Comparison of ENCODE assay signal across 11 cellular contexts in genomic region chr17:68377771-68378201, GRCh38.
DNase-seq lines count a peak whose midpoint lies in the region; ATAC-seq and TF ChIP-seq lines count a peak whose summit lies in the region.
"Had no signal": no experiment of that assay in that cellular context is flagged by ENCODE, and none has a peak within 500 bp of the region (broad histone marks: within the 10 kb centered on the region; RNA-seq: fewer than 3 reads in every experiment).

No MANE protein-coding gene starts in this region.

- no peaks in the 10 kb centered on the region for H3K4me1 ChIP-seq in mammary epithelial cell (ENCODE audit: insufficient read depth, low read length)
- H3K4me1 ChIP-seq in muscle layer of colon (ENCODE audit: insufficient read depth, low read length): peaks cover 13% of the 10 kb centered on the region
- peaks cover 0 to 28% (median 19%) of the 10 kb centered on the region in 4 donors for H3K4me1 ChIP-seq in tibial nerve

- no peaks in the 10 kb centered on the region for H3K79me2 ChIP-seq in mammary epithelial cell (ENCODE audit: insufficient read depth, low read length)

- no peak overlapping the region for H3K9ac ChIP-seq in mammary epithelial cell (ENCODE audit: insufficient read depth, low read length)
- H3K9ac ChIP-seq in muscle layer of colon (ENCODE audit: low read length): no peak overlapping the region

- no peak for TF ChIP-seq EP300 in tibial nerve (IDR thresholded peaks at IDR 0.05)

- no peaks in the 10 kb centered on the region for H4K20me1 ChIP-seq in mammary epithelial cell (ENCODE audit: insufficient read depth, low read length)

- H3K27me3 ChIP-seq in mammary epithelial cell (ENCODE audit: insufficient read depth, low read length) (no peaks in the 10 kb centered on the region), muscle layer of colon (ENCODE audit: control insufficient read depth in 1 of 2, insufficient read depth in 2 of 2, low read length in 2 of 2) (no peaks in the 10 kb centered on the region), tibial nerve (no peaks in the 10 kb centered on the region)

- H3K9me3 Mint-ChIP-seq in MCF 10A (ENCODE audit: unreplicated experiment): no peaks in the 10 kb centered on the region
- H3K9me3 Mint-ChIP-seq: neural crest cell had no signal

- H3K36me3 Mint-ChIP-seq in MCF 10A (ENCODE audit: insufficient read depth, unreplicated experiment): no peaks in the 10 kb centered on the region

- H3K36me3 ChIP-seq in mammary epithelial cell (ENCODE audit: insufficient read depth, low read length): no peaks in the 10 kb centered on the region
- no peaks in the 10 kb centered on the region for H3K36me3 ChIP-seq in muscle layer of colon (ENCODE audit: insufficient read depth, low read length)
- H3K36me3 ChIP-seq in tibial nerve: no peaks in the 10 kb centered on the region

- DNase-seq in MCF 10A (ENCODE audit: unreplicated experiment) (no peak), mammary epithelial cell (no peak), tibial nerve (ENCODE audit: low spot score in 2 of 2) (no peak)
- no peak for DNase-seq in activated naive CD4-positive, alpha-beta T cell (lab: John Stamatoyannopoulos, UW)
- DNase-seq: activated CD4-positive, alpha-beta T cell treated with anti-CD3 and anti-CD28 coated beads for 48 hours; NCI-H1105 had no signal

- no peaks in the 10 kb centered on the region for H3K9me3 ChIP-seq in mammary epithelial cell (replicated peaks; ENCODE audit: insufficient read depth, low read length)
- H3K9me3 ChIP-seq in muscle layer of colon (ENCODE audit: low read length): no peaks in the 10 kb centered on the region
- no peaks in the 10 kb centered on the region for H3K9me3 ChIP-seq in tibial nerve

- intact Hi-C loops in MCF 10A (cut with micrococcal nuclease): no loop called here
- intact Hi-C loops in mammary epithelial cell (cut with micrococcal nuclease): no loop called here

- peaks cover 14% of the 10 kb centered on the region for H3K4me1 Mint-ChIP-seq in MCF 10A (ENCODE audit: insufficient read depth, unreplicated experiment)

- H3K27ac ChIP-seq in mammary epithelial cell (ENCODE audit: insufficient read depth, low read depth, low read length) (no peak overlapping the region), cingulate gyrus (ENCODE audit: low read depth, low read length) (peak overlapping the region; percentile 42), muscle layer of colon (ENCODE audit: low read depth, low read length) (peak overlapping the region; percentile 41), tibial nerve (peak overlapping the region; percentile 83 to 97 (median 88))

- BruUV-seq in MCF 10A (replicated peaks; lab: Mats Ljungman, UMichigan): no TSS peak
- BruUV-seq in mammary epithelial cell (replicated peaks; lab: Mats Ljungman, UMichigan): no TSS peak

- TF ChIP-seq POLR2A in tibial nerve (IDR thresholded peaks at IDR 0.05): no peak

- H3K4me3 Mint-ChIP-seq in MCF 10A (ENCODE audit: unreplicated experiment): peak overlapping the region; percentile 44
- H3K4me3 Mint-ChIP-seq: neural crest cell had no signal

- no peak overlapping the region for H3K4me2 ChIP-seq in mammary epithelial cell (ENCODE audit: insufficient read depth, low read depth, low read length)

- dilution Hi-C loops in mammary epithelial cell (cut with HindIII; ENCODE audit: low sequenced_read_pairs): no loop called here

- CTCF ChIA-PET in MCF 10A (lab: Yijun Ruan, JAX): no interaction called here
- CTCF ChIA-PET in mammary epithelial cell (lab: Charles Lee; ENCODE audit: low non-redundant PET): no interaction called here

- H3K4me3 ChIP-seq in mammary epithelial cell (replicated peaks in 1 of 3; ENCODE audit: insufficient read depth in 1 of 3, low read depth in 2 of 3, low read length in 3 of 3) (no peak overlapping the region), muscle layer of colon (ENCODE audit: low read depth in 1 of 2, low read length in 2 of 2) (no peak overlapping the region), tibial nerve (peak overlapping the region in 1 of 4 donors; percentile 30)

- POLR2A ChIA-PET in MCF 10A (lab: Yijun Ruan, JAX): interaction anchor here (0.6 kb wide), 1 partner anchor 136 kb away, joined by 4 read pairs; no protein-coding TSS in a partner anchor

- no peaks in the 10 kb centered on the region for H3K27me3 Mint-ChIP-seq in MCF 10A (ENCODE audit: insufficient read depth, unreplicated experiment)

- in situ Hi-C loops in mammary epithelial cell (cut with MboI; ENCODE audit: low sequenced_read_pairs in 2 of 2): no loop called here

- 61% methylated on average over 3 of the region's 5 CpGs for WGBS in mammary epithelial cell (ENCODE audit: low coverage, missing lambda C conversion rate)
- 35 to 47% methylated on average over 5 of the region's 5 CpGs for WGBS in tibial nerve, 2 donors

- TF ChIP-seq CTCF in MCF 10A (IDR thresholded peaks at IDR 0.05; ENCODE audit: unreplicated experiment) (no peak), mammary epithelial cell (conservative IDR thresholded peaks at IDR 0.05 in 1 of 2, IDR thresholded peaks at IDR 0.05 in 1 of 2; ENCODE audit: extremely low read depth in 1 of 2, insufficient read depth in 1 of 2, low read depth in 1 of 2, low read length in 2 of 2) (no peak), tibial nerve (IDR thresholded peaks at IDR 0.05) (no peak)

- no peak for ATAC-seq in HG03039 (IDR thresholded peaks at IDR 0.05; ENCODE audit: unreplicated experiment)
- no peak for ATAC-seq in HG03025 (IDR thresholded peaks at IDR 0.05; ENCODE audit: low FRiP score, unreplicated experiment)

- no peak overlapping the region for H2AFZ ChIP-seq in mammary epithelial cell (ENCODE audit: low read depth, low read length)

- peak overlapping the region; percentile 69 for H3K27ac Mint-ChIP-seq in MCF 10A (ENCODE audit: low read depth, unreplicated experiment)
